Comparison of ENCODE assay signal across 21 cellular contexts in genomic region chr1:169689395-169689794, GRCh38. TPM values are rescaled to one million over a fixed set of nuclear protein-coding genes. Genes with fewer than 3 reads are reported as not detected.
DNase-seq lines count a peak whose midpoint lies in the region; ATAC-seq, FAIRE-seq and TF ChIP-seq lines count a peak whose summit lies in the region.
"Had no signal": no experiment of that assay in that cellular context is flagged by ENCODE, and none has a peak within 500 bp of the region (broad histone marks: within the 10 kb centered on the region; RNA-seq: fewer than 3 reads in every experiment).

No MANE protein-coding gene starts in this region.

- no peaks in the 10 kb centered on the region for H3K9me3 Mint-ChIP-seq in T-helper 1 cell treated with Interleukin-12 subunit alpha and Interleukin-12 subunit beta and Interleukin-4 antibody, amounts not matched to agents 30 μg/mL and 1 μg/mL, for 36 hours
- peaks cover 0 to 1% (median 0%) of the 10 kb centered on the region in 7 donors for H3K9me3 Mint-ChIP-seq in CD4-positive, CD25-positive, alpha-beta regulatory T cell
- no peaks in the 10 kb centered on the region for H3K9me3 Mint-ChIP-seq in IgD-negative memory B cell
- H3K9me3 Mint-ChIP-seq: stimulated activated effector memory CD8-positive, alpha-beta T cell treated with anti-CD3 and anti-CD28 coated beads, Interleukin-12 subunit alpha, Interleukin-12 subunit beta, amount 100 ng/mL, for 72 hours had no signal

- H3K4me1 Mint-ChIP-seq in T-helper 1 cell treated with Interleukin-12 subunit alpha and Interleukin-12 subunit beta and Interleukin-4 antibody, amounts not matched to agents 30 μg/mL and 1 μg/mL, for 36 hours (ENCODE audit: low read depth) = peaks cover 48% of the 10 kb centered on the region
- peaks cover 21 to 52% (median 31%) of the 10 kb centered on the region in 4 donors for H3K4me1 Mint-ChIP-seq in CD4-positive, CD25-positive, alpha-beta regulatory T cell
- H3K4me1 Mint-ChIP-seq in IgD-negative memory B cell = peaks cover 39 to 56% (median 51%) of the 10 kb centered on the region in 3 donors

- 96% methylated on average over 2 of the region's 2 CpGs for WGBS in GM12878 (ENCODE audit: insufficient coverage, insufficient replicate concordance, low lambda C conversion rate, missing lambda C conversion rate)

- peak overlapping the region; percentile 47 for H3K27ac Mint-ChIP-seq in T-helper 1 cell treated with Interleukin-12 subunit alpha and Interleukin-12 subunit beta and Interleukin-4 antibody, amounts not matched to agents 30 μg/mL and 1 μg/mL, for 36 hours
- peak overlapping the region in 1 of 3 donors; percentile 81 for H3K27ac Mint-ChIP-seq in CD4-positive, CD25-positive, alpha-beta regulatory T cell
- H3K27ac Mint-ChIP-seq in IgD-negative memory B cell = peak overlapping the region; percentile 84 to 98 (median 85)
- H3K27ac Mint-ChIP-seq: stimulated activated effector memory CD8-positive, alpha-beta T cell treated with anti-CD3 and anti-CD28 coated beads, Interleukin-12 subunit alpha, Interleukin-12 subunit beta, amount 100 ng/mL, for 72 hours had no signal

- no peak for ATAC-seq in CD4-positive, CD25-positive, alpha-beta regulatory T cell (ENCODE audit: low read depth in 2 of 2)
- ATAC-seq in GM12878 (peak; percentile 4; the same call in 2 of the 3 replicates), GM18517 (IDR thresholded peaks at IDR 0.05; ENCODE audit: unreplicated experiment) (no peak)
- ATAC-seq: stimulated activated effector memory CD8-positive, alpha-beta T cell treated with anti-CD3 and anti-CD28 coated beads, Interleukin-12 subunit alpha, Interleukin-12 subunit beta, amount 100 ng/mL, for 72 hours had no signal

- H3K27me3 Mint-ChIP-seq in T-helper 1 cell treated with Interleukin-12 subunit alpha and Interleukin-12 subunit beta and Interleukin-4 antibody, amounts not matched to agents 30 μg/mL and 1 μg/mL, for 36 hours (ENCODE audit: low read depth) = no peaks in the 10 kb centered on the region
- H3K27me3 Mint-ChIP-seq in CD4-positive, CD25-positive, alpha-beta regulatory T cell = no peaks in the 10 kb centered on the region
- H3K27me3 Mint-ChIP-seq in IgD-negative memory B cell = no peaks in the 10 kb centered on the region

- H3K4me3 Mint-ChIP-seq in T-helper 1 cell treated with Interleukin-12 subunit alpha and Interleukin-12 subunit beta and Interleukin-4 antibody, amounts not matched to agents 30 μg/mL and 1 μg/mL, for 36 hours = no peak overlapping the region
- H3K4me3 Mint-ChIP-seq in CD4-positive, CD25-positive, alpha-beta regulatory T cell = peak overlapping the region; percentile 25 to 69 (median 64)
- H3K4me3 Mint-ChIP-seq in IgD-negative memory B cell = peak overlapping the region in 2 of 4 donors; percentile 34 to 61
- H3K4me3 Mint-ChIP-seq: stimulated activated effector memory CD8-positive, alpha-beta T cell treated with anti-CD3 and anti-CD28 coated beads, Interleukin-12 subunit alpha, Interleukin-12 subunit beta, amount 100 ng/mL, for 72 hours had no signal

- BruUV-seq in GM12878 (replicated peaks; lab: Mats Ljungman, UMichigan) = no TSS peak

- TF ChIP-seq POLR2A in GM12878 (IDR thresholded peaks at IDR 0.05; ENCODE audit: low read depth, low read length) = no peak

- FAIRE-seq in GM12878 (lab: Jason Lieb, UNC) = peak; percentile 18

- DNase-seq in T-helper 1 cell (no peak), GM12878 (ENCODE audit: low read depth, low spot score) (no peak), ureter (ENCODE audit: low spot score) (no peak)
- DNase-seq in CD4-positive, CD25-positive, alpha-beta regulatory T cell = no peak
- DNase-seq in stimulated activated CD4-positive, alpha-beta T cell treated with anti-CD3 and anti-CD28 coated beads, Interleukin-15, amount 100 ng/mL, for 24 hours = no peak
- DNase-seq: DMS153; foreskin melanocyte; hypothalamus; IMR-90; MV-4-11; NCI-H187; NCI-H345; stimulated activated CD4-positive, alpha-beta T cell treated with anti-CD3 and anti-CD28 coated beads, Interleukin-12 subunit alpha, Interleukin-12 subunit beta, amount 100 ng/mL, for 4 hours had no signal

- SMC1A ChIA-PET in GM12878 (lab: Charles Lee; ENCODE audit: uncharacterized antibody, unreplicated experiment) = interaction anchor here (9.4 to 10.1 kb wide), 3 partner anchors 11 to 87 kb away, joined by 102 to 176 read pairs (median 114); no protein-coding TSS in a partner anchor

- TF ChIP-seq CTCF in GM12878 (IDR thresholded peaks at IDR 0.05 in 2 of 3, conservative IDR thresholded peaks at IDR 0.05 in 1 of 3; ENCODE audit: control insufficient read depth in 2 of 3, extremely low read depth in 1 of 3, insufficient read depth in 1 of 3, low read depth in 3 of 3, low read length in 3 of 3) = no peak

- H3K27me3 ChIP-seq in CD4-positive, CD25-positive, alpha-beta regulatory T cell (ENCODE audit: control insufficient read depth, insufficient read depth, low read length) = no peaks in the 10 kb centered on the region
- H3K27me3 ChIP-seq in GM12878 (replicated peaks in 1 of 2; ENCODE audit: control insufficient read depth in 2 of 2, insufficient read depth in 2 of 2, low read length in 1 of 2) = no peaks in the 10 kb centered on the region
- H3K27me3 ChIP-seq: tibial nerve had no signal

- intact Hi-C loops in GM12878 (cut with micrococcal nuclease; ENCODE audit: unreplicated experiment) = no loop called here

- H4K20me1 ChIP-seq in GM12878 (ENCODE audit: control insufficient read depth, insufficient read depth) = no peaks in the 10 kb centered on the region

- H3K9ac ChIP-seq in GM12878 (ENCODE audit: control insufficient read depth, insufficient read depth, low read length) = no peak overlapping the region

- TF ChIP-seq RAD21 in GM12878 (IDR thresholded peaks at IDR 0.05; ENCODE audit: insufficient read depth, low read depth, low read length) = no peak

- no peaks in the 10 kb centered on the region for H3K9me3 ChIP-seq in CD4-positive, CD25-positive, alpha-beta regulatory T cell (ENCODE audit: control insufficient read depth in 2 of 2, low read length in 2 of 2)
- no peaks in the 10 kb centered on the region; the same call in 2 of the 3 replicates for H3K9me3 ChIP-seq in GM12878 (replicated peaks; ENCODE audit: control insufficient read depth, insufficient read depth, low read length)
- H3K9me3 ChIP-seq: tibial nerve had no signal

- in situ Hi-C loops in GM12878 (cut with MboI) = no loop called here

- TF ChIP-seq EP300 in GM12878 (IDR thresholded peaks at IDR 0.05; ENCODE audit: borderline replicate concordance in 1 of 2, control insufficient read depth in 1 of 2, low read depth in 2 of 2, low read length in 2 of 2) = no peak

- peaks cover 28% of the 10 kb centered on the region for H3K36me3 Mint-ChIP-seq in T-helper 1 cell treated with Interleukin-12 subunit alpha and Interleukin-12 subunit beta and Interleukin-4 antibody, amounts not matched to agents 30 μg/mL and 1 μg/mL, for 36 hours (ENCODE audit: low read depth)
- peaks cover 23% of the 10 kb centered on the region for H3K36me3 Mint-ChIP-seq in CD4-positive, CD25-positive, alpha-beta regulatory T cell
- H3K36me3 Mint-ChIP-seq in IgD-negative memory B cell = peaks cover 3% of the 10 kb centered on the region
- H3K36me3 Mint-ChIP-seq: stimulated activated effector memory CD8-positive, alpha-beta T cell treated with anti-CD3 and anti-CD28 coated beads, Interleukin-12 subunit alpha, Interleukin-12 subunit beta, amount 100 ng/mL, for 72 hours had no signal

- H3K27ac ChIP-seq in CD4-positive, CD25-positive, alpha-beta regulatory T cell (ENCODE audit: insufficient read depth, low read length, poor library complexity, severe bottlenecking) = peak overlapping the region; percentile 88
- H3K27ac ChIP-seq in GM12878 (ENCODE audit: control insufficient read depth, insufficient read depth) = no peak overlapping the region
- H3K27ac ChIP-seq: 22Rv1, tibial nerve had no signal

- peaks cover 80% of the 10 kb centered on the region for H3K4me1 ChIP-seq in CD4-positive, CD25-positive, alpha-beta regulatory T cell (ENCODE audit: control insufficient read depth, insufficient read depth, low read length, poor library complexity, severe bottlenecking)
- H3K4me1 ChIP-seq in GM12878 (ENCODE audit: control insufficient read depth, insufficient read depth, low read length) = peaks cover 47% of the 10 kb centered on the region

- POLR2A ChIA-PET in GM12878 (lab: Charles Lee) = interaction anchor here (0.7 to 8.1 kb wide), 5 partner anchors 8 to 956 kb away, joined by 3 to 64 read pairs (median 5); no protein-coding TSS in a partner anchor

- RAD21 ChIA-PET in GM12878 (lab: Charles Lee; ENCODE audit: unreplicated experiment) = interaction anchor here (1.4 to 6.1 kb wide), 2 partner anchors 9 to 88 kb away, joined by 4 to 71 read pairs; no protein-coding TSS in a partner anchor

- H3K4me3 ChIP-seq in CD4-positive, CD25-positive, alpha-beta regulatory T cell (ENCODE audit: low read depth, low read length) = peak overlapping the region; percentile 65
- H3K4me3 ChIP-seq in GM12878 = no peak overlapping the region
- H3K4me3 ChIP-seq: tibial nerve had no signal

- peaks cover 18% of the 10 kb centered on the region for H3K36me3 ChIP-seq in CD4-positive, CD25-positive, alpha-beta regulatory T cell (ENCODE audit: control insufficient read depth, insufficient read depth, low read length)
- no peaks in the 10 kb centered on the region for H3K36me3 ChIP-seq in GM12878 (ENCODE audit: control insufficient read depth in 2 of 2, insufficient read depth in 2 of 2, low read length in 1 of 2)
- H3K36me3 ChIP-seq: tibial nerve had no signal

- no peaks in the 10 kb centered on the region for H3K79me2 ChIP-seq in GM12878 (ENCODE audit: control insufficient read depth, insufficient read depth, low read length)

- H2AFZ ChIP-seq in GM12878 (ENCODE audit: control insufficient read depth, low read depth, low read length) = no peak overlapping the region

- CTCF ChIA-PET in GM12878 (lab: Yijun Ruan, JAX) = interaction anchor here (0.9 to 2.9 kb wide), 6 partner anchors 13 to 87 kb away, joined by 3 to 11 read pairs (median 4); no protein-coding TSS in a partner anchor

- no peak overlapping the region for H3K4me2 ChIP-seq in GM12878 (ENCODE audit: control insufficient read depth, insufficient read depth)

RNA-seq across cellular contexts. Expression of gene SELL, which starts 22.0 kb away (rescaled TPM):
- total RNA-seq in CD4-positive, CD25-positive, alpha-beta regulatory T cell = 370 TPM
- polyA plus RNA-seq in CD4-positive, CD25-positive, alpha-beta regulatory T cell = 1,000 to 10,000 TPM; 1,894 to 2,165 (median 2,020) TPM
- polyA plus RNA-seq in IgD-negative memory B cell (1,261 TPM), GM12878 (2011; rRNA removed) (49.7 and 61.0 TPM in 2 replicates), GM12878 (2014; fragmentation: Illumina TruSeq; extraction: Trizol) (66.0 and 78.2 TPM in 2 replicates), GM12878 (2014; fragmentation: Nextera tagmentation; extraction: Ambion mirVana) (10 to 100 TPM; 53.5 to 63.2 TPM), GM12878 (2014; rRNA removed) (29.6 and 40.9 TPM in 2 replicates), GM12878 (2016; fragmentation: Nextera tagmentation; extraction: Ambion mirVana) (10 to 100 TPM; 31.8 to 35.3 TPM)
- total RNA-seq in GM12878 (2013; cell fraction: nucleolus; rRNA removed) = 16.0 and 27.0 TPM in 2 replicates
- total RNA-seq in GM12878 (2014; rRNA removed) (37.2 and 41.6 TPM in 2 replicates), GM12878 (2014; rRNA removed; fragmentation: Illumina TruSeq; extraction: Trizol) (50.5 and 52.1 TPM in 2 replicates), GM12878 (2021) (43.6 and 55.2 TPM in 2 replicates), ureter (3.5 TPM)
- 13.7 TPM for polyA plus RNA-seq in GM12878 (2011; ENCODE audit: low read depth)
- polyA plus RNA-seq in GM12878 (2011; cell fraction: cytosol; rRNA removed) = 27.1 and 28.6 TPM in 2 replicates
- polyA plus RNA-seq in GM12878 (2011; cell fraction: nucleus; rRNA removed) = 17.1 and 20.2 TPM in 2 replicates
- polyA plus RNA-seq in GM12878 (2012) = 12.5 and 28.8 TPM in 2 replicates
- polyA minus RNA-seq in GM12878 (2011; rRNA and poly(A)+ RNA removed) = 37.3 and 38.3 TPM in 2 replicates
- polyA minus RNA-seq in GM12878 (2011; cell fraction: cytosol; rRNA and poly(A)+ RNA removed) = 19.5 and 22.1 TPM in 2 replicates
- 15.1 and 16.5 TPM in 2 replicates for polyA minus RNA-seq in GM12878 (2011; cell fraction: nucleus; rRNA and poly(A)+ RNA removed)
- total RNA-seq: IMR-90 had no signal
- polyA plus RNA-seq: IMR-90 had no signal

RNA-seq across cellular contexts. Expression of gene SELE, which starts 44.5 kb away (rescaled TPM):
- not detected for total RNA-seq in CD4-positive, CD25-positive, alpha-beta regulatory T cell
- polyA plus RNA-seq in CD4-positive, CD25-positive, alpha-beta regulatory T cell = under 1 TPM in 2 of 4 donors, not detected in 2; 0.06 to 0.09 TPM
- polyA plus RNA-seq in IgD-negative memory B cell (not detected), GM12878 (2011; rRNA removed) (not detected in 2 replicates), GM12878 (2014; fragmentation: Illumina TruSeq; extraction: Trizol) (not detected in 2 replicates), GM12878 (2014; fragmentation: Nextera tagmentation; extraction: Ambion mirVana) (not detected), GM12878 (2014; rRNA removed) (not detected in 2 replicates), GM12878 (2016; fragmentation: Nextera tagmentation; extraction: Ambion mirVana) (not detected)
- total RNA-seq in GM12878 (2013; cell fraction: nucleolus; rRNA removed) = not detected in 2 replicates
- total RNA-seq in GM12878 (2014; rRNA removed) (not detected in 2 replicates), GM12878 (2014; rRNA removed; fragmentation: Illumina TruSeq; extraction: Trizol) (not detected in 2 replicates), GM12878 (2021) (not detected in 2 replicates), ureter (5.4 TPM)
- not detected for polyA plus RNA-seq in GM12878 (2011; ENCODE audit: low read depth)
- polyA plus RNA-seq in GM12878 (2011; cell fraction: cytosol; rRNA removed) = not detected in 2 replicates
- not detected in 2 replicates for polyA plus RNA-seq in GM12878 (2011; cell fraction: nucleus; rRNA removed)
- polyA plus RNA-seq in GM12878 (2012) = not detected in 2 replicates
- not detected in 2 replicates for polyA minus RNA-seq in GM12878 (2011; rRNA and poly(A)+ RNA removed)
- not detected in 2 replicates for polyA minus RNA-seq in GM12878 (2011; cell fraction: cytosol; rRNA and poly(A)+ RNA removed)
- polyA minus RNA-seq in GM12878 (2011; cell fraction: nucleus; rRNA and poly(A)+ RNA removed) = not detected in 2 replicates
- total RNA-seq: H4, IMR-90, renal cortical epithelial cell had no signal
- polyA plus RNA-seq: IMR-90 had no signal

RNA-seq across cellular contexts. Expression of gene SELP, which starts 59.5 kb away (rescaled TPM):
- total RNA-seq in CD4-positive, CD25-positive, alpha-beta regulatory T cell = 12.1 TPM
- polyA plus RNA-seq in CD4-positive, CD25-positive, alpha-beta regulatory T cell = 10 to 100 TPM; 15.2 to 25.2 (median 22.5) TPM
- polyA plus RNA-seq in IgD-negative memory B cell = 2.2 TPM
- not detected in 2 replicates for total RNA-seq in GM12878 (2013; cell fraction: nucleolus; rRNA removed)
- not detected in 2 replicates for total RNA-seq in GM12878 (2014; rRNA removed)
- total RNA-seq in GM12878 (2014; rRNA removed; fragmentation: Illumina TruSeq; extraction: Trizol) = 0.04 TPM in 1 of 2 replicates, not detected in the other
- not detected in 2 replicates for total RNA-seq in GM12878 (2021)
- polyA plus RNA-seq in GM12878 (2011; ENCODE audit: low read depth) = not detected
- polyA plus RNA-seq in GM12878 (2011; rRNA removed) = 0.23 and 0.40 TPM in 2 replicates
- 0.10 and 0.19 TPM in 2 replicates for polyA plus RNA-seq in GM12878 (2011; cell fraction: cytosol; rRNA removed)
- polyA plus RNA-seq in GM12878 (2011; cell fraction: nucleus; rRNA removed) = 0.31 and 0.84 TPM in 2 replicates
- not detected in 2 replicates for polyA plus RNA-seq in GM12878 (2012)
- 0.06 TPM in 1 of 2 replicates, not detected in the other for polyA plus RNA-seq in GM12878 (2014; fragmentation: Illumina TruSeq; extraction: Trizol)
- polyA plus RNA-seq in GM12878 (2014; fragmentation: Nextera tagmentation; extraction: Ambion mirVana) = not detected
- polyA plus RNA-seq in GM12878 (2014; rRNA removed) = not detected in 2 replicates
- not detected for polyA plus RNA-seq in GM12878 (2016; fragmentation: Nextera tagmentation; extraction: Ambion mirVana)
- polyA minus RNA-seq in GM12878 (2011; rRNA and poly(A)+ RNA removed) = 0.36 TPM in 1 of 2 replicates, not detected in the other
- polyA minus RNA-seq in GM12878 (2011; cell fraction: cytosol; rRNA and poly(A)+ RNA removed) = not detected in 2 replicates
- 0.29 and 0.48 TPM in 2 replicates for polyA minus RNA-seq in GM12878 (2011; cell fraction: nucleus; rRNA and poly(A)+ RNA removed)
- 24.0 TPM for total RNA-seq in ureter
- total RNA-seq: IMR-90, renal cortical epithelial cell had no signal
- polyA plus RNA-seq: IMR-90 had no signal
